ENCODE assay signal across 9 cellular contexts in genomic region chr6:121319112-121319553, GRCh38. TPM values are rescaled to one million over a fixed set of nuclear protein-coding genes. Genes with fewer than 3 reads are reported as not detected.
A peak's percentile ranks its signal among the peaks of the same experiment; 100 is the strongest.
DNase-seq lines count a peak whose midpoint lies in the region; ATAC-seq and TF ChIP-seq lines count a peak whose summit lies in the region.
"Had no signal": no experiment of that assay in that cellular context is flagged by ENCODE, and none has a peak within 500 bp of the region (broad histone marks: within the 10 kb centered on the region; RNA-seq: fewer than 3 reads in every experiment).

No MANE protein-coding gene starts in this region.

- H3K4me3 ChIP-seq in ascending aorta (peak overlapping the region in 1 of 2 donors; percentile 29), transverse colon (no peak overlapping the region), aorta (ENCODE audit: low read length in 2 of 2) (no peak overlapping the region)

- intact Hi-C loops in ascending aorta (cut with DNase I) (no loop called here), transverse colon (cut with DNase I; ENCODE audit: low total_unique reads) (no loop called here), aorta (cut with DNase I) (no loop called here)

- H3K27me3 ChIP-seq in ascending aorta = no peaks in the 10 kb centered on the region
- no peaks in the 10 kb centered on the region for H3K27me3 ChIP-seq in transverse colon
- H3K27me3 ChIP-seq in aorta (ENCODE audit: control insufficient read depth in 1 of 2, insufficient read depth in 2 of 2, low read length in 1 of 2) = no peaks in the 10 kb centered on the region

- H3K4me1 Mint-ChIP-seq in activated T-cell treated with anti-CD3 and anti-CD28 coated beads, Interleukin-2, amount 50 U/mL, for 24 hours (ENCODE audit: low read depth) = peaks cover 19% of the 10 kb centered on the region

- no peaks in the 10 kb centered on the region for H3K9me3 Mint-ChIP-seq in activated T-cell treated with anti-CD3 and anti-CD28 coated beads, Interleukin-2, amount 50 U/mL, for 24 hours

- H3K4me3 Mint-ChIP-seq in activated T-cell treated with anti-CD3 and anti-CD28 coated beads, Interleukin-2, amount 50 U/mL, for 24 hours = no peak overlapping the region

- no peak overlapping the region for H3K27ac Mint-ChIP-seq in activated T-cell treated with anti-CD3 and anti-CD28 coated beads, Interleukin-2, amount 50 U/mL, for 24 hours

- WGBS in transverse colon (ENCODE audit: low coverage in 1 of 2), 2 donors = 27 to 44% methylated on average over 4 of the region's 4 CpGs
- 19 to 21% methylated on average over 4 of the region's 4 CpGs for WGBS in aorta, 2 donors

- no peaks in the 10 kb centered on the region for H3K27me3 Mint-ChIP-seq in activated T-cell treated with anti-CD3 and anti-CD28 coated beads, Interleukin-2, amount 50 U/mL, for 24 hours

- TF ChIP-seq CTCF in ascending aorta (IDR thresholded peaks at IDR 0.05) (peak in 2 of 3 experiments; percentile 28 to 41), transverse colon (IDR thresholded peaks at IDR 0.05) (peak; percentile 32 to 42 (median 39))

- in situ Hi-C loops in transverse colon (cut with MboI; ENCODE audit: low pct_ligation_motif_present in 1 of 4, low pct_unique_long_range_greater_than_20kb in 1 of 4, low sequenced_read_pairs in 3 of 4) = no loop called here

- H3K36me3 Mint-ChIP-seq in activated T-cell treated with anti-CD3 and anti-CD28 coated beads, Interleukin-2, amount 50 U/mL, for 24 hours (ENCODE audit: low read depth) = peaks cover 29% of the 10 kb centered on the region

- no peaks in the 10 kb centered on the region for H3K36me3 ChIP-seq in ascending aorta
- H3K36me3 ChIP-seq in transverse colon = no peaks in the 10 kb centered on the region
- no peaks in the 10 kb centered on the region for H3K36me3 ChIP-seq in aorta (ENCODE audit: control insufficient read depth in 1 of 2, insufficient read depth in 2 of 2, low read length in 1 of 2)

- DNase-seq in NCI-H748 (lab: John Stamatoyannopoulos, UW; ENCODE audit: unreplicated experiment) = peak; percentile 4
- DNase-seq in NCI-H748 treated with DMSO at 0.1 percent for 48 hours (lab: John Stamatoyannopoulos, UW) = no peak
- no peak for DNase-seq in ascending aorta (ENCODE audit: low spot score in 2 of 2)
- peak; percentile 33 for DNase-seq in iPS-NIHi7 (ENCODE audit: extremely low spot score)
- no peak for DNase-seq in transverse colon
- DNase-seq in activated T-cell treated with anti-CD3 and anti-CD28 coated beads, Interleukin-2, amount 50 U/mL, for 24 hours = no peak
- DNase-seq in aorta = no peak
- DNase-seq: ACHN had no signal

- no peak for TF ChIP-seq POLR2A in transverse colon (IDR thresholded peaks at IDR 0.05)

- TF ChIP-seq EP300 in transverse colon (IDR thresholded peaks at IDR 0.05; ENCODE audit: low read depth) = no peak

- no peak for ATAC-seq in HG02981 (IDR thresholded peaks at IDR 0.05; ENCODE audit: unreplicated experiment)
- ATAC-seq in aorta (ENCODE audit: low FRiP score) = no peak

- H3K4me1 ChIP-seq in ascending aorta = no peaks in the 10 kb centered on the region
- H3K4me1 ChIP-seq in transverse colon = peaks cover 0 to 14% (median 5%) of the 10 kb centered on the region in 4 donors
- H3K4me1 ChIP-seq in aorta (ENCODE audit: control insufficient read depth in 1 of 2, insufficient read depth in 2 of 2, low read length in 2 of 2) = no peaks in the 10 kb centered on the region

- H3K27ac ChIP-seq in ascending aorta = no peak overlapping the region
- H3K27ac ChIP-seq in transverse colon = no peak overlapping the region
- H3K27ac ChIP-seq in aorta (ENCODE audit: low read depth in 1 of 2, low read length in 2 of 2) = no peak overlapping the region

- H3K9me3 ChIP-seq in ascending aorta = no peaks in the 10 kb centered on the region
- H3K9me3 ChIP-seq in transverse colon = no peaks in the 10 kb centered on the region
- H3K9me3 ChIP-seq in aorta (ENCODE audit: control insufficient read depth, low read length) = no peaks in the 10 kb centered on the region

RNA-seq across cellular contexts. Expression of gene TBC1D32, which starts 15.1 kb away (rescaled TPM):
- 2.1 TPM for total RNA-seq in ascending aorta
- 10 to 100 TPM; 13.4 to 49.6 (median 22.6) TPM for total RNA-seq in transverse colon
- total RNA-seq in aorta = 1 to 10 TPM; 4.5 to 7.5 TPM
- 1 to 10 TPM in 1 of 2 donors, under 1 TPM in 1; 0.13 to 2.0 TPM for polyA plus RNA-seq in aorta

Comparison
In these comparisons a context has a peak if more than half of its experiments do, and no peak if none do; other contexts are left out.
1. DNase-seq: peak in NCI-H748 (single experiment) and iPS-NIHi7 (single experiment); none in NCI-H748 treated with DMSO at 0.1 percent for 48 hours (single experiment), ascending aorta (0 of 2), transverse colon (single experiment), activated T-cell treated with anti-CD3 and anti-CD28 coated beads, Interleukin-2, amount 50 U/mL, for 24 hours (single experiment) and aorta (0 of 2).